In the genomic region with DNA sequence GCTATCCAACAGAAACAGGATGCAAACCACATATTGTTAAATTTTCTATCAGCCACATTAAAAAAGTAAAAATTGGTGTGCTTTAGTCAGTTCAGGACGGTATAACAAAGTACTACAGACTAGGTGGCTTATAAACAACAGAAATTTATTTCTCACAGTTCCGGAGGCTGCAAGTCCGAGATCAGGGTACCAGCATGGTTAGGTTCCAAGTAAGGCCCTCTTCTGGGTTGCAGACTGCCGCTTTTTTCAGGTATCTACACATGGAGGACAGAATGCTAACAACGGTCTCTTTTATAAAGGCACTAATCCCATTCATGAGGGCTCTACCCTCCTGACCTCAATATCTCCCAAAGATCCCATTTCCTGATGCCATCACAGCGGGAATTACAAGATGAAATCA, we compare ENCODE assay signal across 1 cellular context.
TF ChIP-seq lines count a peak whose summit lies in the region.

No MANE protein-coding gene starts in this region.

TF ChIP-seq in WTC11, 78 proteins besides CTCF, POLR2A, EP300 and RAD21 (continued from another document):
- no peak for TF ChIP-seq ZNF281 (CRISPR knock-in tag; IDR thresholded peaks at IDR 0.05)
- TF ChIP-seq OVOL2 (CRISPR knock-in tag; IDR thresholded peaks at IDR 0.05; ENCODE audit: borderline replicate concordance): no peak
- no peak for TF ChIP-seq ZNF512 (CRISPR knock-in tag; IDR thresholded peaks at IDR 0.05; ENCODE audit: borderline replicate concordance)
- no peak for TF ChIP-seq HMGXB4 (CRISPR knock-in tag; IDR thresholded peaks at IDR 0.05)
- TF ChIP-seq, protein P1, sequence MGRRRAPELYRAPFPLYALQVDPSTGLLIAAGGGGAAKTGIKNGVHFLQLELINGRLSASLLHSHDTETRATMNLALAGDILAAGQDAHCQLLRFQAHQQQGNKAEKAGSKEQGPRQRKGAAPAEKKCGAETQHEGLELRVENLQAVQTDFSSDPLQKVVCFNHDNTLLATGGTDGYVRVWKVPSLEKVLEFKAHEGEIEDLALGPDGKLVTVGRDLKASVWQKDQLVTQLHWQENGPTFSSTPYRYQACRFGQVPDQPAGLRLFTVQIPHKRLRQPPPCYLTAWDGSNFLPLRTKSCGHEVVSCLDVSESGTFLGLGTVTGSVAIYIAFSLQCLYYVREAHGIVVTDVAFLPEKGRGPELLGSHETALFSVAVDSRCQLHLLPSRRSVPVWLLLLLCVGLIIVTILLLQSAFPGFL (CRISPR knock-in tag; IDR thresholded peaks at IDR 0.05; ENCODE audit: borderline replicate concordance): no peak
- TF ChIP-seq ETV6 (CRISPR knock-in tag; IDR thresholded peaks at IDR 0.05): no peak
- no peak for TF ChIP-seq ZNF416 (CRISPR knock-in tag; IDR thresholded peaks at IDR 0.05)
- TF ChIP-seq TEAD1 (CRISPR knock-in tag; IDR thresholded peaks at IDR 0.05): no peak
- no peak for TF ChIP-seq ESRRA (CRISPR knock-in tag; IDR thresholded peaks at IDR 0.05; ENCODE audit: borderline replicate concordance)
- TF ChIP-seq CREB1 (CRISPR knock-in tag; IDR thresholded peaks at IDR 0.05): no peak
- no peak for TF ChIP-seq NR3C1 (CRISPR knock-in tag; conservative IDR thresholded peaks at IDR 0.05; ENCODE audit: low read depth)
- TF ChIP-seq NFATC4 (CRISPR knock-in tag; IDR thresholded peaks at IDR 0.05): no peak
